ENCODE assay signal across 1 cellular context in the genomic region with DNA sequence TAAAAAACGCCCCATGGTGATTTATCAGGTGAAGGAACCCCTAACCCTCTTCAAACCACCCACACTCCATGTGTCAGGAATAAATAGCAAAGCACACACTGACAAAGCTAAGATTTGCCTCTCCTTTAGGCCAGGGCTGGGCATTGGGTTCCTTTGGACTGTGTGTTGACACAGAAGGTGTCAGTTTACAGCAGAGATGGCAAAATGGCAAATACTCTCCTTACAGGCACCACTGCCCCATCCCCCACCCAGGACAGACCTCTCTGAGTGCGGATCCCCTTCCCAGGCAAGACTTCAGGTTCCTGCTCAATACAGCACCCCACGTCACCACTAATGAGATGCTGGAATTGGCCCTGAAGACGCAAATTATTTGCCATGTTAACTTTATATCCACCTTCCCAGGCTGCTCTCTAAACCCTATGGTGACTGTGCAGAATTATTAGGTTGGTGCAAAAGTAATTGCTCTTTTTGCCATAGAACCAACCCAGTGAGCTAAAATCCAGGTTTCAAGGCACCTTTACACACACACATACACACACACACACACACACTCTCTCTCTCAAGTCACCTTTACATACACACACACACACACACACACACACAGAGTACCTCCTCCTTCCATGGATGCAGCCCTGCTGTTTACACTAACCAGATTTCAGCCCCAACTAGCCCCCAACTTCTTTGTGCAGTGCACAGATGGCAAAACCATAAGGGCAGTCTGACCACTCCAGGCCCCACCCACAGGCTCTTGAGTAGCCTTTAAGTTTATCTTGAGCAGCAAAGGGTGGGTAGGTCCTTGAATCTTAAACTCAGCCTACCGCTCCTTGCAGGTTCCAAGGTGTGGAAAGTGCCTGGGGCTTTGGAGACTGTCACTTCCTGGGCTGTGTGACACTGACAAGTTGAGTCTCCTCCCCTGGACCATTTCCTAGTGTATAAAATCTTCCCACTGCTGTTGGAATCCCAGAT.
TF ChIP-seq lines count a peak whose summit lies in the region.

No MANE protein-coding gene starts in this region.

TF ChIP-seq in IMR-90, 13 proteins besides CTCF, POLR2A, EP300 and RAD21 (continued from another document):
- no peak for TF ChIP-seq BHLHE40 (IDR thresholded peaks at IDR 0.05; ENCODE audit: low read depth, low read length)
- TF ChIP-seq RFX5 (IDR thresholded peaks at IDR 0.05; ENCODE audit: low read depth, low read length) = no peak
- TF ChIP-seq MXI1 (IDR thresholded peaks at IDR 0.05; ENCODE audit: borderline replicate concordance, low read depth, low read length) = no peak
- TF ChIP-seq CHD1 (IDR thresholded peaks at IDR 0.05; ENCODE audit: low read depth, low read length) = no peak
- TF ChIP-seq FOS (IDR thresholded peaks at IDR 0.05; ENCODE audit: low read depth, low read length) = no peak
- TF ChIP-seq SMC3 (IDR thresholded peaks at IDR 0.05; ENCODE audit: low read depth, low read length) = no peak
- TF ChIP-seq CEBPB (IDR thresholded peaks at IDR 0.05; ENCODE audit: low read depth, low read length) = no peak
- no peak for TF ChIP-seq MAFK (IDR thresholded peaks at IDR 0.05; ENCODE audit: low read depth, low read length)
- TF ChIP-seq, protein P1, sequence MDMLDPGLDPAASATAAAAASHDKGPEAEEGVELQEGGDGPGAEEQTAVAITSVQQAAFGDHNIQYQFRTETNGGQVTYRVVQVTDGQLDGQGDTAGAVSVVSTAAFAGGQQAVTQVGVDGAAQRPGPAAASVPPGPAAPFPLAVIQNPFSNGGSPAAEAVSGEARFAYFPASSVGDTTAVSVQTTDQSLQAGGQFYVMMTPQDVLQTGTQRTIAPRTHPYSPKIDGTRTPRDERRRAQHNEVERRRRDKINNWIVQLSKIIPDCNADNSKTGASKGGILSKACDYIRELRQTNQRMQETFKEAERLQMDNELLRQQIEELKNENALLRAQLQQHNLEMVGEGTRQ (IDR thresholded peaks at IDR 0.05; ENCODE audit: low read depth, low read length) = no peak
- TF ChIP-seq MAZ (IDR thresholded peaks at IDR 0.05; ENCODE audit: borderline replicate concordance, low read depth, low read length) = no peak
- no peak for TF ChIP-seq NFE2L2 (IDR thresholded peaks at IDR 0.05; ENCODE audit: low read depth, low read length)
TF ChIP-seq in IMR-90: peak in this region for 0.
